Comparison of ENCODE assay signal across 20 cellular contexts in the genomic region with DNA sequence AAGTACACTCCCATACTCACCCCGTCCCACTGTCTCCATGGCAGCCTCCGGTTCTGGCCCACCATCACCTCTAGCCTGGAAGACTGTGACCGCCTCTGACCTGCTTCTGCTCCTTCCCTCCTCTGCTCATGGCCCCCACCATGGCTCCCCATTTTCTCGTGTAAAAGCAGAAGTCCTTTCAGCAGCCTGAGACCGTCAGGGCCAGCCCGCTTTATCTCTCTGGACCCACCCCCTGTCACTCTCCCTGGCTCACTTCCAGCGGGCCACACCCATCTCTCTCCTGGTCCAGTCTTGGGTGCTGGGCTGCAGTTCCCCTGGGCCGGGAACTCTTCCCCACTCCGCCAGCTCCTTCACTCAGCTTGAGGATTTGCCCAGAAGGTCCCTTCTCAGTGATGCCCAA.
"Had no signal": no experiment of that assay in that cellular context is flagged by ENCODE, and none has a peak within 500 bp of the region (broad histone marks: within the 10 kb centered on the region; RNA-seq: fewer than 3 reads in every experiment).

No MANE protein-coding gene starts in this region.

- H3K9me3 ChIP-seq: ovary, right lobe of liver, thyroid gland, vagina had no signal

- H2AFZ ChIP-seq: hepatocyte had no signal

- H3K4me1 ChIP-seq: right lobe of liver, stomach, thyroid gland, vagina had no signal

- H3K27me3 ChIP-seq: hepatocyte, ovary, right lobe of liver, thyroid gland, vagina had no signal

- H3K79me2 ChIP-seq: hepatocyte had no signal

- H3K4me3 ChIP-seq: coronary artery, hepatocyte, lung, ovary, right lobe of liver, stomach, thyroid gland, vagina had no signal

- H3K36me3 ChIP-seq: ovary, right lobe of liver, stomach, thyroid gland, vagina had no signal

- ATAC-seq: effector memory CD8-positive, alpha-beta T cell; left lobe of liver; right lobe of liver; stimulated activated effector memory CD8-positive, alpha-beta T cell treated with anti-CD3 and anti-CD28 coated beads, Interleukin-12 subunit alpha, Interleukin-12 subunit beta, amount 100 ng/mL, for 72 hours had no signal

- DNase-seq: effector memory CD8-positive, alpha-beta T cell; kidney; nucleus accumbens; ovary; right lobe of liver; small intestine; stimulated activated CD4-positive, alpha-beta T cell treated with anti-CD3 and anti-CD28 coated beads, Interleukin-15, amount 100 ng/mL, for 24 hours; stimulated activated CD4-positive, alpha-beta T cell treated with anti-CD3 and anti-CD28 coated beads, Interleukin-4, amount 100 ng/mL, for 1 hour; stimulated activated naive CD4-positive, alpha-beta T cell treated with Interleukin-2 at 50 U/mL for 16 hours; stomach; thyroid gland; trophoblast cell had no signal

- H3K27ac ChIP-seq: coronary artery, hepatocyte, ovary, right lobe of liver, stomach, thyroid gland, vagina had no signal

- FAIRE-seq: endometrium, frontal cortex, kidney, small intestine had no signal

- H3K4me2 ChIP-seq: hepatocyte had no signal
